In the genomic region with DNA sequence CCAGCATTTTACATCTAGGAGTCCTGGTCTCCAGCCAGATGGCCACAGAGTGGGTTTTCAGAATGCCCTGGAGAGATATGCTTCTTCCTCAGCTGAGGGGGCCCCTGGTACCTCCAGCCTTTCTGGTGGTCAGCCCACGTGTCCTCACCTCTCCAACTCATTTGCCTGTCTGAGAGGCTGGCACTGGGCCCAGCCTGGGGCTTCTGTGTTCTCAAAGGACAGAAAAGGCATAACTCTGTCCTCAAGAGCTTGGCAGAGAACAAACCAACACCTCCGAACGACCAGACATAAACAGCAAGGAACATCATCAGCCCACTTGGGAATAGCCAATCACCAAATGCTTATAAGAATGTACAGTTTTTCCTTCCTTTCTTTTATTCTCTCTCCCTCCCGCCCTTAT, we compare ENCODE assay signal across 19 cellular contexts. TPM values are rescaled to one million over a fixed set of nuclear protein-coding genes. Genes with fewer than 3 reads are reported as not detected.
DNase-seq lines count a peak whose midpoint lies in the region; ATAC-seq, FAIRE-seq and TF ChIP-seq lines count a peak whose summit lies in the region.
"Had no signal": no experiment of that assay in that cellular context is flagged by ENCODE, and none has a peak within 500 bp of the region (broad histone marks: within the 10 kb centered on the region; RNA-seq: fewer than 3 reads in every experiment).

No MANE protein-coding gene starts in this region.

- TF ChIP-seq CTCF in astrocyte (IDR thresholded peaks at IDR 0.05; ENCODE audit: insufficient read depth, low read depth, low read length) (no peak), heart left ventricle (IDR thresholded peaks at IDR 0.05) (no peak), gastrocnemius medialis (IDR thresholded peaks at IDR 0.05 in 4 of 5, conservative IDR thresholded peaks at IDR 0.05 in 1 of 5) (no peak)

- H4K20me1 ChIP-seq in astrocyte (ENCODE audit: insufficient read depth, low read length), result no peaks in the 10 kb centered on the region

- DNase-seq in DMS79 (lab: John Stamatoyannopoulos, UW) (peak; percentile 84), astrocyte (ENCODE audit: low read depth) (no peak), heart left ventricle (no peak), gastrocnemius medialis (no peak), NCI-H1436 (lab: John Stamatoyannopoulos, UW) (no peak), KBM-7 (no peak), NCI-H2107 treated with DMSO at 0.1 percent for 48 hours (lab: John Stamatoyannopoulos, UW; ENCODE audit: unreplicated experiment) (no peak)
- no peak for DNase-seq in activated effector memory CD4-positive, alpha-beta T cell treated with anti-CD3 and anti-CD28 coated beads, Interleukin-2, amount 50 U/mL, for 16 hours
- DNase-seq: activated T-cell treated with anti-CD3 and anti-CD28 coated beads, Interleukin-2, amount 50 U/mL, for 48 hours; central memory CD4-positive, alpha-beta T cell; foreskin melanocyte; NCI-H526 treated with DMSO at 0.1 percent for 48 hours had no signal

- no peaks in the 10 kb centered on the region for H3K9me3 Mint-ChIP-seq in astrocyte (ENCODE audit: unreplicated experiment)

- no peak overlapping the region for H3K27ac ChIP-seq in astrocyte (ENCODE audit: low read depth, low read length)
- peak overlapping the region; percentile 53 to 98 (median 86) for H3K27ac ChIP-seq in heart left ventricle
- peak overlapping the region in 3 of 4 donors; percentile 68 to 76 (median 72) for H3K27ac ChIP-seq in gastrocnemius medialis

- no peak overlapping the region for H2AFZ ChIP-seq in astrocyte (ENCODE audit: low read depth, low read length)

- FAIRE-seq in astrocyte (lab: Jason Lieb, UNC), result no peak
- FAIRE-seq: G401.6, urothelium cell line had no signal

- no peak overlapping the region for H3K4me3 Mint-ChIP-seq in astrocyte (ENCODE audit: unreplicated experiment)
- H3K4me3 Mint-ChIP-seq: B cell had no signal

- no peak overlapping the region for H3K4me3 ChIP-seq in astrocyte (ENCODE audit: insufficient read depth, low read depth, low read length)
- H3K4me3 ChIP-seq in heart left ventricle, result no peak overlapping the region
- no peak overlapping the region for H3K4me3 ChIP-seq in gastrocnemius medialis

- in situ Hi-C loops in gastrocnemius medialis (cut with MboI; ENCODE audit: low sequenced_read_pairs in 4 of 4), result no loop called here
- in situ Hi-C loops in KBM-7 (cut with MboI; ENCODE audit: low pct_unique_long_range_greater_than_20kb, low sequenced_read_pairs), result no loop called here

- no peak overlapping the region for H3K27ac Mint-ChIP-seq in astrocyte (ENCODE audit: unreplicated experiment)
- H3K27ac Mint-ChIP-seq: B cell, progenitor cell of endocrine pancreas had no signal

- no peaks in the 10 kb centered on the region for H3K36me3 ChIP-seq in astrocyte (ENCODE audit: insufficient read depth, low read length)
- peaks cover 0 to 78% (median 41%) of the 10 kb centered on the region in 9 donors for H3K36me3 ChIP-seq in heart left ventricle
- H3K36me3 ChIP-seq in gastrocnemius medialis, result no peaks in the 10 kb centered on the region

- H3K4me1 ChIP-seq in astrocyte (ENCODE audit: insufficient read depth, low read length), result peaks cover 42% of the 10 kb centered on the region
- H3K4me1 ChIP-seq in heart left ventricle, result peaks cover 9 to 98% (median 86%) of the 10 kb centered on the region in 12 donors
- peaks cover 43 to 44% of the 10 kb centered on the region in 2 donors for H3K4me1 ChIP-seq in gastrocnemius medialis

- WGBS in heart left ventricle, 4 donors, result 33 to 38% (median 34%) methylated on average over 4 of the region's 4 CpGs

- peaks cover 28% of the 10 kb centered on the region for H3K79me2 ChIP-seq in astrocyte (ENCODE audit: insufficient read depth, low read length)

- peaks cover 22% of the 10 kb centered on the region for H3K4me1 Mint-ChIP-seq in astrocyte (ENCODE audit: low read depth, unreplicated experiment)

- H3K27me3 ChIP-seq in astrocyte (ENCODE audit: insufficient read depth, low read length) (no peaks in the 10 kb centered on the region), heart left ventricle (no peaks in the 10 kb centered on the region), gastrocnemius medialis (no peaks in the 10 kb centered on the region)

- TF ChIP-seq POLR2A in heart left ventricle (IDR thresholded peaks at IDR 0.05) (no peak), gastrocnemius medialis (IDR thresholded peaks at IDR 0.05) (no peak)

- intact Hi-C loops in heart left ventricle (cut with DNase I), result no loop called here
- intact Hi-C loops in gastrocnemius medialis (cut with DNase I; ENCODE audit: low total_unique reads), result no loop called here

- peak overlapping the region; percentile 77 for H3K4me2 ChIP-seq in astrocyte (ENCODE audit: low read length)

- no peaks in the 10 kb centered on the region for H3K27me3 Mint-ChIP-seq in astrocyte (ENCODE audit: low read depth, unreplicated experiment)
- H3K27me3 Mint-ChIP-seq: B cell, progenitor cell of endocrine pancreas had no signal

- no peak overlapping the region for H3K9ac ChIP-seq in astrocyte (ENCODE audit: low read length)

- H3K36me3 Mint-ChIP-seq in astrocyte (ENCODE audit: low read depth, unreplicated experiment), result no peaks in the 10 kb centered on the region

- ATAC-seq in heart left ventricle, result no peak
- no peak for ATAC-seq in gastrocnemius medialis
- ATAC-seq: activated CD4-positive, CD25-positive, alpha-beta regulatory T cell treated with anti-CD3 and anti-CD28 coated beads, Interleukin-2, amount 50 U/mL, for 24 hours; left lobe of liver had no signal

- no peaks in the 10 kb centered on the region for H3K9me3 ChIP-seq in astrocyte (ENCODE audit: insufficient read depth, low read depth, low read length)
- H3K9me3 ChIP-seq in heart left ventricle, result no peaks in the 10 kb centered on the region
- no peaks in the 10 kb centered on the region for H3K9me3 ChIP-seq in gastrocnemius medialis

RNA-seq across cellular contexts. Expression of a gene that starts 17.1 kb away (rescaled TPM):
- 1.2 and 1.5 TPM in 2 replicates for total RNA-seq in astrocyte
- 100 to 1,000 TPM; 116 to 252 (median 133) TPM for total RNA-seq in heart left ventricle
- 100 to 1,000 TPM; 156 to 245 TPM for polyA plus RNA-seq in heart left ventricle
- total RNA-seq in gastrocnemius medialis, result 10 to 100 TPM; 27.4 to 49.8 (median 32.6) TPM

RNA-seq across cellular contexts. Expression of a gene that starts 34.7 kb away (rescaled TPM):
- total RNA-seq in astrocyte (44.6 and 49.4 TPM in 2 replicates), heart left ventricle (10 to 100 TPM; 39.9 to 55.1 (median 41.5) TPM), gastrocnemius medialis (10 to 100 TPM; 36.4 to 87.6 (median 47.7) TPM)
- polyA plus RNA-seq in heart left ventricle, result 10 to 100 TPM; 36.8 to 50.1 TPM

RNA-seq across cellular contexts. Expression of a gene that starts 40.1 kb away (rescaled TPM):
- 78.0 and 79.5 TPM in 2 replicates for total RNA-seq in astrocyte
- 100 to 1,000 TPM; 415 to 810 (median 586) TPM for total RNA-seq in heart left ventricle
- 1,000 to 10,000 TPM in 1 of 2 donors, 100 to 1,000 TPM in 1; 312 to 1,060 TPM for polyA plus RNA-seq in heart left ventricle
- 100 to 1,000 TPM; 240 to 489 (median 359) TPM for total RNA-seq in gastrocnemius medialis

RNA-seq across cellular contexts. Expression of a gene that starts 51.5 kb away (rescaled TPM):
- total RNA-seq in astrocyte (70.5 and 71.7 TPM in 2 replicates), heart left ventricle (10 to 100 TPM; 35.6 to 60.3 (median 47.8) TPM), gastrocnemius medialis (10 to 100 TPM; 50.3 to 71.2 (median 51.2) TPM)
- 10 to 100 TPM; 26.2 to 30.4 TPM for polyA plus RNA-seq in heart left ventricle

RNA-seq across cellular contexts. Expression of a gene that starts 58.9 kb away (rescaled TPM):
- 4.6 and 5.8 TPM in 2 replicates for total RNA-seq in astrocyte
- total RNA-seq in heart left ventricle, result 10 to 100 TPM; 13.7 to 38.9 (median 16.9) TPM
- 10 to 100 TPM; 21.1 to 24.8 TPM for polyA plus RNA-seq in heart left ventricle
- total RNA-seq in gastrocnemius medialis, result 1 to 10 TPM; 4.7 to 8.1 (median 5.2) TPM
- total RNA-seq: MCF 10A had no signal

Comparison
In these comparisons a context has a peak if more than half of its experiments do, and no peak if none do; other contexts are left out.
1. RNA of a gene that starts 17.1 kb away (total RNA-seq): 116 to 252 TPM in heart left ventricle and 27.4 to 49.8 TPM in gastrocnemius medialis; 1.2 to 1.5 TPM in astrocyte; every median in the first group is over 10 times any median in the second.